In the genomic region with DNA sequence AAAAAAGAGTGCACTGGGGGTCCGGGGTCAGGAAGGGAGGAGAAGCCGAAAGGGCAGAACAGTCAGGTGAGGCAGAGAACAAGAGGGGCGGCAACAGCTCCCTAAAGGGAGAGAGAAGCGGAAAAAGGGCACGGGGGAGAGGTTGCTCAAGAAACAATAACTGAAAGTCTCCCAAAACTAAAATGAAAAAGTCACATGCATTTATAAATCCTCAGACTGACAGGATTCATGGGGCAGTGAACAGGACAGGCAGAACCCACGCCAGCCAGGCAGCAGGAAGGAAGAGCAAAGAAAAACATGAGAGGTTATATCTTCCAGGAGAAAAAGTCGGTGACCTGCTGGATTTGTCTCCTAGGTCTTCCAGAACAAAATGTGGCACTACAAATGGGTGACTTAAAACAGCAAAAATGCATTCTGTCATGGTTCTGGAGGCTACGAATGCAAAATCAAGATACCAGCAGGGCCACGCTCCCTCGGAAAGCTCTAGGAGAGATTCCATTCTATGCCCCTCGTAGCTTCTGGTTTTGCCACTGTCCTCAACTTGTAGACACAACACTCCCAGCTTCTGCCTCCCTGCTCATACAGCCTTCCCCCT, we compare ENCODE assay signal across 23 cellular contexts.
DNase-seq lines count a peak whose midpoint lies in the region; FAIRE-seq and TF ChIP-seq lines count a peak whose summit lies in the region.
"Had no signal": no experiment of that assay in that cellular context is flagged by ENCODE, and none has a peak within 500 bp of the region (broad histone marks: within the 10 kb centered on the region; RNA-seq: fewer than 3 reads in every experiment).

No MANE protein-coding gene starts in this region.

- no peak overlapping the region for H3K18ac ChIP-seq in trophoblast cell (ENCODE audit: low read length)

- peaks cover 3% of the 10 kb centered on the region for H3K36me3 Mint-ChIP-seq in astrocyte (ENCODE audit: low read depth, unreplicated experiment)
- H3K36me3 Mint-ChIP-seq: CD8-positive, alpha-beta memory T cell; IgD-negative memory B cell had no signal

- no peak overlapping the region for H2AK5ac ChIP-seq in trophoblast cell (ENCODE audit: low read length)

- intact Hi-C loops in endothelial cell of umbilical vein (cut with micrococcal nuclease): no loop called here

- peak overlapping the region in 9 of 11 experiments; percentile 31 to 67 (median 51); a peak in 16 of 22 replicates for H3K4me2 ChIP-seq in BLaER1 treated with 17β-estradiol and CSF1 and Interleukin-3, amounts not matched to agents 10 nM and 100 nM
- H3K4me2 ChIP-seq in astrocyte (ENCODE audit: low read length) (no peak overlapping the region), endothelial cell of umbilical vein (ENCODE audit: insufficient read depth, low read length) (no peak overlapping the region), trophoblast cell (ENCODE audit: low read length) (no peak overlapping the region)
- H3K4me2 ChIP-seq: KMS-11 had no signal

- no TSS peak for BruUV-seq in endothelial cell of umbilical vein (replicated peaks; lab: Mats Ljungman, UMichigan)

- H3K4me3 Mint-ChIP-seq in astrocyte (ENCODE audit: unreplicated experiment): no peak overlapping the region
- H3K4me3 Mint-ChIP-seq: IgD-negative memory B cell had no signal

- H2BK5ac ChIP-seq in trophoblast cell (ENCODE audit: low read depth, low read length, poor library complexity): no peak overlapping the region

- H3K23ac ChIP-seq in trophoblast cell (ENCODE audit: low read length): no peak overlapping the region

- no peak for TF ChIP-seq POLR2A in endothelial cell of umbilical vein (IDR thresholded peaks at IDR 0.05; ENCODE audit: low read depth, low read length)

- H3K36me3 ChIP-seq in BLaER1 treated with 17β-estradiol and CSF1 and Interleukin-3, amounts not matched to agents 10 nM and 100 nM: no peaks in the 10 kb centered on the region
- H3K36me3 ChIP-seq in astrocyte (ENCODE audit: insufficient read depth, low read length): no peaks in the 10 kb centered on the region
- H3K36me3 ChIP-seq in endothelial cell of umbilical vein (ENCODE audit: control insufficient read depth in 2 of 2, extremely low read depth in 1 of 2, insufficient read depth in 2 of 2, low read length in 2 of 2): no peaks in the 10 kb centered on the region
- H3K36me3 ChIP-seq in trophoblast cell (ENCODE audit: control insufficient read depth in 1 of 2, insufficient read depth in 2 of 2, low read length in 2 of 2): no peaks in the 10 kb centered on the region
- no peaks in the 10 kb centered on the region for H3K36me3 ChIP-seq in WERI-Rb-1

- H3K4me1 ChIP-seq in BLaER1 treated with 17β-estradiol and CSF1 and Interleukin-3, amounts not matched to agents 10 nM and 100 nM: peaks cover 5 to 35% (median 30%) of the 10 kb centered on the region in 10 experiments; a peak in 19 of 20 replicates
- peaks cover 15% of the 10 kb centered on the region for H3K4me1 ChIP-seq in astrocyte (ENCODE audit: insufficient read depth, low read length)
- no peaks in the 10 kb centered on the region for H3K4me1 ChIP-seq in endothelial cell of umbilical vein (ENCODE audit: control insufficient read depth, extremely low read depth, insufficient read depth, low read length)
- no peaks in the 10 kb centered on the region for H3K4me1 ChIP-seq in trophoblast cell (ENCODE audit: control insufficient read depth in 1 of 2, insufficient read depth in 2 of 2, low read length in 2 of 2)

- WGBS in trophoblast cell (ENCODE audit: extremely low coverage, insufficient coverage, insufficient read length): no CpG with 5 or more reads among the region's 11 CpGs

- H2AFZ ChIP-seq in astrocyte (ENCODE audit: low read depth, low read length) (no peak overlapping the region), endothelial cell of umbilical vein (ENCODE audit: low read depth, low read length) (no peak overlapping the region), trophoblast cell (ENCODE audit: insufficient read depth, low read length, poor library complexity) (no peak overlapping the region)

- TF ChIP-seq CTCF in astrocyte (IDR thresholded peaks at IDR 0.05; ENCODE audit: insufficient read depth, low read depth, low read length) (no peak), endothelial cell of umbilical vein (IDR thresholded peaks at IDR 0.05; ENCODE audit: extremely low read depth in 1 of 2, insufficient read depth in 1 of 2, low read depth in 1 of 2, low read length in 2 of 2) (no peak), WERI-Rb-1 (IDR thresholded peaks at IDR 0.05; ENCODE audit: low read depth, low read length) (no peak)

- H3K4me1 Mint-ChIP-seq in astrocyte (ENCODE audit: low read depth, unreplicated experiment): peaks cover 23% of the 10 kb centered on the region
- H3K4me1 Mint-ChIP-seq: IgD-negative memory B cell had no signal

- no peak overlapping the region for H3K14ac ChIP-seq in trophoblast cell (ENCODE audit: low read length)

- H3K9me1 ChIP-seq in endothelial cell of umbilical vein (replicated peaks; ENCODE audit: control insufficient read depth, extremely low read depth, insufficient read depth, low read length): no peaks in the 10 kb centered on the region

- no peak overlapping the region for H2BK12ac ChIP-seq in trophoblast cell (ENCODE audit: low read length)

- no peak overlapping the region for H4K91ac ChIP-seq in trophoblast cell (ENCODE audit: low read depth, low read length)

- H3K9me3 Mint-ChIP-seq in astrocyte (ENCODE audit: unreplicated experiment): peaks cover 10% of the 10 kb centered on the region

- FAIRE-seq in astrocyte (lab: Jason Lieb, UNC) (no peak), endothelial cell of umbilical vein (lab: Jason Lieb, UNC) (peak; percentile 8)
- FAIRE-seq: A204.1, GM12891 had no signal

- peaks cover 12% of the 10 kb centered on the region for H3K27me3 Mint-ChIP-seq in astrocyte (ENCODE audit: low read depth, unreplicated experiment)

- no peak overlapping the region for H4K12ac ChIP-seq in trophoblast cell (ENCODE audit: low read depth, low read length)

- H4K8ac ChIP-seq in trophoblast cell (ENCODE audit: low read depth, low read length): no peak overlapping the region

- H3K27me3 ChIP-seq in BLaER1 treated with 17β-estradiol and CSF1 and Interleukin-3, amounts not matched to agents 10 nM and 100 nM: peaks cover 0 to 17% (median 0%) of the 10 kb centered on the region in 11 experiments; a peak in 4 of 22 replicates
- H3K27me3 ChIP-seq in astrocyte (ENCODE audit: insufficient read depth, low read length) (no peaks in the 10 kb centered on the region), endothelial cell of umbilical vein (ENCODE audit: control insufficient read depth in 2 of 2, insufficient read depth in 2 of 2, low read length in 2 of 2) (no peaks in the 10 kb centered on the region), trophoblast cell (ENCODE audit: insufficient read depth, low read length) (no peaks in the 10 kb centered on the region), WERI-Rb-1 (ENCODE audit: insufficient read depth, low read depth, severe bottlenecking) (no peaks in the 10 kb centered on the region)

- H3K79me1 ChIP-seq in trophoblast cell (ENCODE audit: low read length): no peaks in the 10 kb centered on the region

- no peak overlapping the region for H2BK120ac ChIP-seq in trophoblast cell (ENCODE audit: insufficient read depth, low read length, poor library complexity)

- no peaks in the 10 kb centered on the region for H4K20me1 ChIP-seq in BLaER1 treated with 17β-estradiol and CSF1 and Interleukin-3, amounts not matched to agents 10 nM and 100 nM
- H4K20me1 ChIP-seq in astrocyte (ENCODE audit: insufficient read depth, low read length): no peaks in the 10 kb centered on the region
- H4K20me1 ChIP-seq in endothelial cell of umbilical vein (replicated peaks; ENCODE audit: control insufficient read depth, extremely low read depth, insufficient read depth, low read length): no peaks in the 10 kb centered on the region

- H3K9me3 ChIP-seq in BLaER1 treated with 17β-estradiol and CSF1 and Interleukin-3, amounts not matched to agents 10 nM and 100 nM (replicated peaks in 1 of 11): peaks cover 11 to 27% (median 17%) of the 10 kb centered on the region in 11 experiments; a peak in 21 of 22 replicates
- H3K9me3 ChIP-seq in astrocyte (ENCODE audit: insufficient read depth, low read depth, low read length): no peaks in the 10 kb centered on the region
- H3K9me3 ChIP-seq in endothelial cell of umbilical vein (replicated peaks; ENCODE audit: control insufficient read depth, insufficient read depth, low read length): no peaks in the 10 kb centered on the region
- peaks cover 7% of the 10 kb centered on the region for H3K9me3 ChIP-seq in trophoblast cell (ENCODE audit: insufficient read depth, low read depth, low read length)
- peaks cover 3% of the 10 kb centered on the region for H3K9me3 ChIP-seq in WERI-Rb-1 (ENCODE audit: severe bottlenecking)

- POLR2A ChIA-PET in endothelial cell of umbilical vein (lab: Charles Lee): no interaction called here

- H3K4me3 ChIP-seq in BLaER1 treated with 17β-estradiol and CSF1 and Interleukin-3, amounts not matched to agents 10 nM and 100 nM: no peak overlapping the region
- no peak overlapping the region for H3K4me3 ChIP-seq in astrocyte (ENCODE audit: insufficient read depth, low read depth, low read length)
- H3K4me3 ChIP-seq in endothelial cell of umbilical vein (replicated peaks in 1 of 3; ENCODE audit: insufficient read depth in 1 of 3, low read depth in 1 of 3, low read length in 3 of 3): no peak overlapping the region
- H3K4me3 ChIP-seq in trophoblast cell (ENCODE audit: low read depth, low read length): no peak overlapping the region
- H3K4me3 ChIP-seq in WERI-Rb-1 (ENCODE audit: low read depth, low read length): no peak overlapping the region

- H3K79me2 ChIP-seq in astrocyte (ENCODE audit: insufficient read depth, low read length) (no peaks in the 10 kb centered on the region), endothelial cell of umbilical vein (ENCODE audit: control insufficient read depth, insufficient read depth, low read length) (no peaks in the 10 kb centered on the region), trophoblast cell (ENCODE audit: control insufficient read depth, insufficient read depth, low read length, poor library complexity) (no peaks in the 10 kb centered on the region)

- no peak overlapping the region for H3K4ac ChIP-seq in trophoblast cell (ENCODE audit: low read depth, low read length)

- no peak overlapping the region for H3K27ac ChIP-seq in BLaER1 treated with 17β-estradiol and CSF1 and Interleukin-3, amounts not matched to agents 10 nM and 100 nM
- no peak overlapping the region for H3K27ac ChIP-seq in astrocyte (ENCODE audit: low read depth, low read length)
- no peak overlapping the region for H3K27ac ChIP-seq in endothelial cell of umbilical vein (ENCODE audit: insufficient read depth, low read depth, low read length)
- no peak overlapping the region for H3K27ac ChIP-seq in trophoblast cell (ENCODE audit: low read depth, low read length)
- H3K27ac ChIP-seq in WERI-Rb-1: no peak overlapping the region
- H3K27ac ChIP-seq: C4-2B, KMS-11 had no signal

- no peak for DNase-seq in astrocyte (ENCODE audit: low read depth)
- DNase-seq in endothelial cell of umbilical vein (ENCODE audit: low read depth, low spot score): no peak
- DNase-seq in trophoblast cell: peak; percentile 44 to 82
- no peak for DNase-seq in cerebellum (ENCODE audit: low spot score)
- no peak for DNase-seq in stimulated activated CD4-positive, alpha-beta T cell treated with anti-CD3 and anti-CD28 coated beads, Interleukin-4, amount 100 ng/mL, for 1 hour
- no peak for DNase-seq in WERI-Rb-1
- DNase-seq: CD8-positive, alpha-beta memory T cell; DMS 273 treated with DMSO at 0.1 percent for 48 hours; DMS79; GF-D8; MM.1S; NCI-H2029; NCI-H446 treated with DMSO at 0.1 percent for 48 hours; NCI-H526; NCI-H82; Right ventricle myocardium superior; RPMI8226 had no signal

- no peak overlapping the region for H3K9ac ChIP-seq in BLaER1 treated with 17β-estradiol and CSF1 and Interleukin-3, amounts not matched to agents 10 nM and 100 nM
- H3K9ac ChIP-seq in astrocyte (ENCODE audit: low read length) (no peak overlapping the region), endothelial cell of umbilical vein (replicated peaks; ENCODE audit: extremely low read depth, insufficient read depth, low read length) (no peak overlapping the region), trophoblast cell (ENCODE audit: low read length) (no peak overlapping the region)
- H3K9ac ChIP-seq: KMS-11 had no signal

- dilution Hi-C loops in endothelial cell of umbilical vein (cut with MboI; ENCODE audit: extremely low pct_ligation_motif_present, low sequenced_read_pairs): no loop called here

- H3K27ac Mint-ChIP-seq in astrocyte (ENCODE audit: unreplicated experiment): peak overlapping the region; percentile 12
- H3K27ac Mint-ChIP-seq: IgD-negative memory B cell had no signal

- CTCF ChIA-PET in endothelial cell of umbilical vein (lab: Charles Lee): interaction anchor here (1.3 kb wide), 1 partner anchor 11 kb away, joined by 3 read pairs; no protein-coding TSS in a partner anchor

Comparison
In these comparisons a context has a peak if more than half of its experiments do, and no peak if none do; other contexts are left out.
1. H3K4me2 ChIP-seq: peak in BLaER1 treated with 17β-estradiol and CSF1 and Interleukin-3, amounts not matched to agents 10 nM and 100 nM (9 of 11); none in astrocyte (single experiment), endothelial cell of umbilical vein (single experiment) and trophoblast cell (single experiment).
2. DNase-seq: peak in trophoblast cell (2 of 2); none in astrocyte (single experiment), endothelial cell of umbilical vein (single experiment), cerebellum (single experiment), stimulated activated CD4-positive, alpha-beta T cell treated with anti-CD3 and anti-CD28 coated beads, Interleukin-4, amount 100 ng/mL, for 1 hour (single experiment) and WERI-Rb-1 (single experiment).